ENCODE assay signal across 28 cellular contexts in the genomic region with DNA sequence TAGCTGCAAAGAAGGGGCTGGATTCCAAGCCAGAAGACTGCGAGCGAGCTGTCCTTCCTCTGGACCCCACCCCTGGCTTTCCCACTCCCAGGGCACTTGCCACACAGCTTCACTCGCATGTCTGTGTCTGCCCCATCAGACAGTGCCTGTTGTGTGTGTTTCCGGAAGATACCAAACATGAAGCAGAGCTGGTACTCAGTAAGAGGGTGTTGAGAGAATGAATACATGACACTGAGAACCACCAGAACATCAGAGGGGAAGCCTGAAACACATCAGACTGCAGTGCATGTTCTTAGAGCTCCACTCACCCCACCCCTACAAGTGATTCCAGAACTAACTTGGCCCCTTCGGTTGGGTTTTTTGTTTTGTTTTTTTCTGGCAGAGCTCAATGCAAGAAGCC.
"Had no signal": no experiment of that assay in that cellular context is flagged by ENCODE, and none has a peak within 500 bp of the region (broad histone marks: within the 10 kb centered on the region; RNA-seq: fewer than 3 reads in every experiment).

No MANE protein-coding gene starts in this region.

- H3K36me3 ChIP-seq: neutrophil, pancreas, prostate gland, spleen, suprapubic skin, tibial artery, transverse colon, upper lobe of right lung, uterus had no signal

- H3K27me3 ChIP-seq: neutrophil, pancreas, spleen, suprapubic skin, testis, tibial artery, transverse colon, upper lobe of right lung, uterus had no signal

- FAIRE-seq: pancreas had no signal

- H3K4me3 ChIP-seq: pancreas, prostate gland, skin epidermis, smooth muscle cell, spleen, suprapubic skin, testis, tibial artery, transverse colon, upper lobe of right lung, uterus had no signal

- DNase-seq: naive thymus-derived CD8-positive, alpha-beta T cell; nephron progenitor cell; nucleus accumbens; pancreas; retina; spleen; stimulated activated CD4-positive, alpha-beta T cell treated with anti-CD3 and anti-CD28 coated beads, Interleukin-12 subunit alpha, Interleukin-12 subunit beta, amount 100 ng/mL, for 4 hours; stimulated activated CD4-positive, alpha-beta T cell treated with anti-CD3 and anti-CD28 coated beads, Interleukin-1b, Interleukin-23, amount 100 ng/mL, for 48 hours; stimulated activated CD4-positive, alpha-beta T cell treated with anti-CD3 and anti-CD28 coated beads, Interleukin-4, amount 100 ng/mL, for 1 hour; stimulated activated CD4-positive, alpha-beta T cell treated with anti-CD3 and anti-CD28 coated beads, Interleukin-4, amount 100 ng/mL, for 4 hours; stimulated activated CD8-positive, alpha-beta memory T cell treated with anti-CD3 and anti-CD28 coated beads, Interleukin-4, amount 100 ng/mL, for 48 hours; stimulated activated naive CD4-positive, alpha-beta T cell; stimulated activated naive CD8-positive, alpha-beta T cell treated with anti-CD3 and anti-CD28 coated beads, Interleukin-15, amount 100 ng/mL, for 72 hours; stimulated activated naive CD8-positive, alpha-beta T cell treated with anti-CD3 and anti-CD28 coated beads, Interleukin-15, Interleukin-2, amounts not matched to agents 100 U/mL and 50 U/mL, for 24 hours; substantia nigra; testis; tibial artery; transverse colon; upper lobe of right lung; uterus had no signal

- H3K4me2 ChIP-seq: smooth muscle cell had no signal

- H3K9me3 ChIP-seq: neutrophil, pancreas, prostate gland, spleen, suprapubic skin, testis, tibial artery, transverse colon, upper lobe of right lung, uterus had no signal

- ATAC-seq: naive thymus-derived CD8-positive, alpha-beta T cell; natural killer cell treated with Interleukin-12 subunit alpha and Interleukin-12 subunit beta and Interleukin-15 and Interleukin-18, amount 100 ng/mL, for 72 hours; pancreas; sciatic nerve; stimulated activated memory B cell treated with anti-CD40 and anti-IgM and Interleukin-4, amounts not matched to agents 10 μg/mL and 1 μg/mL and 100 μg/mL, for 72 hours; stimulated activated naive CD8-positive, alpha-beta T cell treated with anti-CD3 and anti-CD28 coated beads, Interleukin-15, amount 100 ng/mL, for 72 hours; stimulated activated naive CD8-positive, alpha-beta T cell treated with anti-CD3 and anti-CD28 coated beads, Interleukin-15, Interleukin-2, amounts not matched to agents 100 U/mL and 50 U/mL, for 24 hours; upper lobe of right lung had no signal

- H3K4me1 ChIP-seq: pancreas, prostate gland, spleen, suprapubic skin, testis, tibial artery, transverse colon, upper lobe of right lung, uterus had no signal

- H3K27ac ChIP-seq: neutrophil, pancreas, prostate gland, skin epidermis, spleen, suprapubic skin, testis, tibial artery, transverse colon, upper lobe of right lung, uterus had no signal
